10 cellular contexts compared by ENCODE assay signal in genomic region chr4:40305329-40306193, GRCh38. TPM values are rescaled to one million over a fixed set of nuclear protein-coding genes. Genes with fewer than 3 reads are reported as not detected.
DNase-seq lines count a peak whose midpoint lies in the region; ATAC-seq and TF ChIP-seq lines count a peak whose summit lies in the region.
"Had no signal": no experiment of that assay in that cellular context is flagged by ENCODE, and none has a peak within 500 bp of the region (broad histone marks: within the 10 kb centered on the region; RNA-seq: fewer than 3 reads in every experiment).

No MANE protein-coding gene starts in this region.

- H3K27ac Mint-ChIP-seq in T-helper 1 cell treated with Interleukin-12 subunit alpha and Interleukin-12 subunit beta and Interleukin-4 antibody, amounts not matched to agents 30 μg/mL and 1 μg/mL, for 36 hours, result peak overlapping the region; percentile 77

- no peak for TF ChIP-seq RAD21 in SK-N-SH (IDR thresholded peaks at IDR 0.05; ENCODE audit: low read length)

- peak overlapping the region in 1 of 8 donors; percentile 6 for H3K4me3 ChIP-seq in spleen
- no peak overlapping the region for H3K4me3 ChIP-seq in SK-N-SH (ENCODE audit: low read depth in 2 of 2, low read length in 1 of 2)

- no peaks in the 10 kb centered on the region for H3F3A ChIP-seq in SK-N-SH (replicated peaks; ENCODE audit: insufficient read depth)

- H3K9me2 ChIP-seq in SK-N-SH, result no peaks in the 10 kb centered on the region

- H3K4me1 ChIP-seq in spleen, result peaks cover 49 to 100% (median 87%) of the 10 kb centered on the region in 6 donors
- H3K4me1 ChIP-seq in SK-N-SH (ENCODE audit: control insufficient read depth in 1 of 2, insufficient read depth in 2 of 2, low read depth in 1 of 2, low read length in 1 of 2), result peaks cover 0 to 2% of the 10 kb centered on the region in 2 experiments; a peak in 1 of 4 replicates

- 34 to 46% (median 44%) methylated on average over 14 of the region's 14 CpGs for WGBS in spleen, 5 donors
- 79% methylated on average over 14 of the region's 14 CpGs for WGBS in SK-N-SH (ENCODE audit: low lambda C conversion rate)

- no peaks in the 10 kb centered on the region for H3K79me2 ChIP-seq in SK-N-SH (ENCODE audit: insufficient read depth)

- POLR2A ChIA-PET in SK-N-SH (lab: Yijun Ruan, JAX), result no interaction called here

- CTCF ChIA-PET in SK-N-SH (lab: Yijun Ruan, JAX), result interaction anchor here (0.9 to 4.1 kb wide), 4 partner anchors 11 to 250 kb away, joined by 3 to 20 read pairs (median 10); partner anchors contain the start of gene N4BP2

- peak overlapping the region; percentile 24 for H3K4me3 Mint-ChIP-seq in T-helper 1 cell treated with Interleukin-12 subunit alpha and Interleukin-12 subunit beta and Interleukin-4 antibody, amounts not matched to agents 30 μg/mL and 1 μg/mL, for 36 hours

- no peak overlapping the region for H3K4me2 ChIP-seq in SK-N-SH

- no peak for TF ChIP-seq EP300 in SK-N-SH (IDR thresholded peaks at IDR 0.05; ENCODE audit: borderline replicate concordance in 1 of 2, low read depth in 1 of 2, low read length in 1 of 2)

- intact Hi-C loops in spleen (cut with DNase I; ENCODE audit: low total_unique reads), result loop anchor here (5.0 kb wide), 1 partner anchor 153 kb away; no protein-coding TSS in a partner anchor

- TF ChIP-seq POLR2A in spleen (IDR thresholded peaks at IDR 0.05), result no peak

- H3K9me3 Mint-ChIP-seq in T-helper 1 cell treated with Interleukin-12 subunit alpha and Interleukin-12 subunit beta and Interleukin-4 antibody, amounts not matched to agents 30 μg/mL and 1 μg/mL, for 36 hours, result peaks cover 10% of the 10 kb centered on the region

- peaks cover 14% of the 10 kb centered on the region for H3K36me3 Mint-ChIP-seq in T-helper 1 cell treated with Interleukin-12 subunit alpha and Interleukin-12 subunit beta and Interleukin-4 antibody, amounts not matched to agents 30 μg/mL and 1 μg/mL, for 36 hours (ENCODE audit: low read depth)

- H3K36me3 ChIP-seq in spleen (no peaks in the 10 kb centered on the region), SK-N-SH (replicated peaks in 1 of 2; ENCODE audit: control insufficient read depth in 1 of 2, insufficient read depth in 2 of 2, low read length in 1 of 2) (no peaks in the 10 kb centered on the region)

- H3K4me1 Mint-ChIP-seq in T-helper 1 cell treated with Interleukin-12 subunit alpha and Interleukin-12 subunit beta and Interleukin-4 antibody, amounts not matched to agents 30 μg/mL and 1 μg/mL, for 36 hours (ENCODE audit: low read depth), result peaks cover 76% of the 10 kb centered on the region

- no peak overlapping the region for H2AFZ ChIP-seq in SK-N-SH (ENCODE audit: low read depth)

- H3K27ac ChIP-seq in spleen, result peak overlapping the region; percentile 66 to 92 (median 82)
- no peak overlapping the region for H3K27ac ChIP-seq in SK-N-SH (ENCODE audit: low read depth in 2 of 2, low read length in 1 of 2)

- TF ChIP-seq CTCF in spleen (IDR thresholded peaks at IDR 0.05 in 8 of 11, conservative IDR thresholded peaks at IDR 0.05 in 3 of 11) (peak in 4 of 11 experiments; percentile 24 to 40 (median 26)), SK-N-SH (IDR thresholded peaks at IDR 0.05) (no peak)

- peak; percentile 32 for ATAC-seq in GM18520 (IDR thresholded peaks at IDR 0.05; ENCODE audit: unreplicated experiment)
- peak; percentile 30 for ATAC-seq in HG02623 (IDR thresholded peaks at IDR 0.05; ENCODE audit: unreplicated experiment)

- H3K9me3 ChIP-seq in spleen, result no peaks in the 10 kb centered on the region
- no peaks in the 10 kb centered on the region for H3K9me3 ChIP-seq in SK-N-SH

- H3K27me3 Mint-ChIP-seq in T-helper 1 cell treated with Interleukin-12 subunit alpha and Interleukin-12 subunit beta and Interleukin-4 antibody, amounts not matched to agents 30 μg/mL and 1 μg/mL, for 36 hours (ENCODE audit: low read depth), result no peaks in the 10 kb centered on the region

- no peaks in the 10 kb centered on the region for H4K20me1 ChIP-seq in SK-N-SH (ENCODE audit: insufficient read depth)

- DNase-seq in spleen (no peak), NCI-H187 (lab: John Stamatoyannopoulos, UW) (no peak), COLO668 (lab: John Stamatoyannopoulos, UW; ENCODE audit: unreplicated experiment) (no peak), DMS79 (lab: John Stamatoyannopoulos, UW) (no peak), SK-N-SH (no peak)

- H3K27me3 ChIP-seq in spleen (replicated peaks in 1 of 7) (no peaks in the 10 kb centered on the region), SK-N-SH (ENCODE audit: insufficient read depth) (no peaks in the 10 kb centered on the region)

- no peak overlapping the region for H3K9ac ChIP-seq in SK-N-SH

TF ChIP-seq in SK-N-SH, 30 proteins besides CTCF, POLR2A, EP300 and RAD21 (continues in another document):
- TF ChIP-seq NFIC (IDR thresholded peaks at IDR 0.05; ENCODE audit: borderline replicate concordance), result no peak
- no peak for TF ChIP-seq GABPA (IDR thresholded peaks at IDR 0.05; ENCODE audit: low read depth)
- TF ChIP-seq RXRA (IDR thresholded peaks at IDR 0.05; ENCODE audit: borderline replicate concordance, low read depth), result no peak
- no peak for TF ChIP-seq IRF3 (IDR thresholded peaks at IDR 0.05; ENCODE audit: low read depth, low read length)
- TF ChIP-seq FOXJ3 (CRISPR knock-in tag; IDR thresholded peaks at IDR 0.05), result no peak
- no peak for TF ChIP-seq ELF1 (IDR thresholded peaks at IDR 0.05)
- TF ChIP-seq SMC3 (IDR thresholded peaks at IDR 0.05; ENCODE audit: low read depth, low read length), result no peak
- TF ChIP-seq ZBTB33 (IDR thresholded peaks at IDR 0.05; ENCODE audit: borderline replicate concordance, low read depth), result no peak
- no peak for TF ChIP-seq RCOR1 (IDR thresholded peaks at IDR 0.05; ENCODE audit: low read length)
- no peak for TF ChIP-seq USF2 (IDR thresholded peaks at IDR 0.05; ENCODE audit: borderline replicate concordance, low read depth, low read length)
- TF ChIP-seq YY1 (IDR thresholded peaks at IDR 0.05; ENCODE audit: low read depth), result no peak
- no peak for TF ChIP-seq CHD2 (IDR thresholded peaks at IDR 0.05; ENCODE audit: low read length, partially characterized antibody)
- no peak for TF ChIP-seq POLR2AphosphoS5 (IDR thresholded peaks at IDR 0.05; ENCODE audit: low read depth, low read length)
- no peak for TF ChIP-seq SIN3A (IDR thresholded peaks at IDR 0.05; ENCODE audit: borderline replicate concordance, low read depth, low read length)
- TF ChIP-seq RFX5 (IDR thresholded peaks at IDR 0.05; ENCODE audit: low read length), result no peak
- TF ChIP-seq EZH2phosphoT487 (IDR thresholded peaks at IDR 0.05; ENCODE audit: borderline replicate concordance, low read depth), result no peak
- no peak for TF ChIP-seq NRF1 (IDR thresholded peaks at IDR 0.05; ENCODE audit: low read depth, low read length)
- no peak for TF ChIP-seq MAX (IDR thresholded peaks at IDR 0.05; ENCODE audit: low read depth)
- no peak for TF ChIP-seq TEAD4 (IDR thresholded peaks at IDR 0.05; ENCODE audit: borderline replicate concordance, insufficient read depth)

RNA-seq across cellular contexts. Expression of gene CHRNA9, which starts 29.6 kb away (rescaled TPM):
- not detected for total RNA-seq in spleen
- polyA plus RNA-seq in spleen (under 1 TPM in 2 of 3 donors, not detected in 1; 0.03 to 0.11 TPM), SK-N-SH (2012; rRNA removed) (0.05 and 0.26 TPM in 2 replicates)
- 0.14 and 0.15 TPM in 2 replicates for polyA plus RNA-seq in SK-N-SH (2012; cell fraction: cytosol; rRNA removed)
- 0.05 and 0.07 TPM in 2 replicates for polyA plus RNA-seq in SK-N-SH (2012; cell fraction: nucleus; rRNA removed)
- total RNA-seq: fibroblast of lung, skeletal muscle tissue had no signal
- polyA plus RNA-seq: fibroblast of lung had no signal

Comparison
In these comparisons a context has a peak if more than half of its experiments do, and no peak if none do; other contexts are left out.
1. H3K27ac ChIP-seq: peak in spleen (8 of 8); none in SK-N-SH (0 of 2).